In genomic region chr7:711967-712600, GRCh38 we compare ENCODE assay signal across 9 cellular contexts. TPM values are rescaled to one million over a fixed set of nuclear protein-coding genes. Genes with fewer than 3 reads are reported as not detected.
DNase-seq lines count a peak whose midpoint lies in the region; ATAC-seq and TF ChIP-seq lines count a peak whose summit lies in the region.
"Had no signal": no experiment of that assay in that cellular context is flagged by ENCODE, and none has a peak within 500 bp of the region (broad histone marks: within the 10 kb centered on the region; RNA-seq: fewer than 3 reads in every experiment).

No MANE protein-coding gene starts in this region.

- TF ChIP-seq CTCF in GM23338 (conservative IDR thresholded peaks at IDR 0.05; ENCODE audit: low read depth in 2 of 2) (no peak), hepatocyte (IDR thresholded peaks at IDR 0.05; ENCODE audit: poor library complexity) (no peak), HFFc6 (IDR thresholded peaks at IDR 0.05) (no peak)

- H3K27ac Mint-ChIP-seq in GM23338: no peak overlapping the region
- no peak overlapping the region for H3K27ac Mint-ChIP-seq in HFFc6

- no CpG with 5 or more reads among the region's 80 CpGs for WGBS in hepatocyte (ENCODE audit: low lambda C conversion rate, missing lambda C conversion rate)

- H2AFZ ChIP-seq in GM23338: no peak overlapping the region
- H2AFZ ChIP-seq in hepatocyte: peak overlapping the region; percentile 45

- peak overlapping the region; percentile 39; the same call in 1 of the 3 replicates for H3K4me3 Mint-ChIP-seq in GM23338
- H3K4me3 Mint-ChIP-seq in activated T-cell treated with anti-CD3 and anti-CD28 coated beads, Interleukin-2, amount 50 U/mL, for 4 hours: no peak overlapping the region
- H3K4me3 Mint-ChIP-seq in HFFc6: no peak overlapping the region

- H3K9me2 ChIP-seq in GM23338 (ENCODE audit: insufficient read depth): no peaks in the 10 kb centered on the region
- H3K9me2 ChIP-seq in hepatocyte (replicated peaks; ENCODE audit: insufficient read depth): no peaks in the 10 kb centered on the region

- H3F3A ChIP-seq in GM23338 (replicated peaks; ENCODE audit: low read depth): no peaks in the 10 kb centered on the region

- DNase-seq in GM23338 (ENCODE audit: low spot score) (peak; percentile 45), hepatocyte (ENCODE audit: low spot score) (peak; percentile 54), skeletal muscle cell (ENCODE audit: low read depth) (no peak), HAP-1 (ENCODE audit: low spot score in 2 of 2) (no peak), HuH-7.5 (ENCODE audit: low spot score) (no peak), HFFc6 (no peak)
- DNase-seq in activated T-cell treated with anti-CD3 and anti-CD28 coated beads, Interleukin-2, amount 50 U/mL, for 4 hours: no peak
- DNase-seq: activated CD4-positive, CD25-positive, alpha-beta regulatory T cell treated with anti-CD3 and anti-CD28 coated beads, Interleukin-2, amount 50 U/mL, for 72 hours had no signal

- H4K20me1 ChIP-seq in GM23338 (replicated peaks; ENCODE audit: insufficient read depth) (peaks cover 5% of the 10 kb centered on the region), hepatocyte (ENCODE audit: insufficient read depth, poor library complexity, severe bottlenecking) (no peaks in the 10 kb centered on the region)

- in situ Hi-C loops in HAP-1 (cut with MboI; ENCODE audit: low sequenced_read_pairs): no loop called here

- H3K4me3 ChIP-seq in GM23338 (peak overlapping the region; percentile 57), hepatocyte (peak overlapping the region; percentile 33), skeletal muscle cell (ENCODE audit: low read depth, low read length) (peak overlapping the region; percentile 48), HAP-1 (no peak overlapping the region)

- peaks cover 48% of the 10 kb centered on the region for H3K79me2 ChIP-seq in GM23338 (replicated peaks; ENCODE audit: insufficient read depth)
- H3K79me2 ChIP-seq in hepatocyte: peaks cover 4% of the 10 kb centered on the region

- H3K27me3 Mint-ChIP-seq in GM23338 (ENCODE audit: insufficient read depth, low read depth, poor library complexity) (peaks cover 9% of the 10 kb centered on the region), HFFc6 (ENCODE audit: insufficient read depth) (peaks cover 6% of the 10 kb centered on the region)
- no peaks in the 10 kb centered on the region for H3K27me3 Mint-ChIP-seq in activated T-cell treated with anti-CD3 and anti-CD28 coated beads, Interleukin-2, amount 50 U/mL, for 4 hours (ENCODE audit: low read depth)

- H3K36me3 ChIP-seq in GM23338 (ENCODE audit: insufficient read depth) (no peaks in the 10 kb centered on the region), hepatocyte (replicated peaks; ENCODE audit: insufficient read depth, low read depth) (no peaks in the 10 kb centered on the region), HAP-1 (replicated peaks) (no peaks in the 10 kb centered on the region)

- H3K4me1 ChIP-seq in GM23338 (ENCODE audit: insufficient read depth) (peaks cover 3% of the 10 kb centered on the region; the same call in 1 of the 2 replicates), hepatocyte (ENCODE audit: insufficient read depth) (no peaks in the 10 kb centered on the region), HAP-1 (no peaks in the 10 kb centered on the region)

- H3K9me3 ChIP-seq in hepatocyte (ENCODE audit: low read depth) (no peaks in the 10 kb centered on the region), HAP-1 (no peaks in the 10 kb centered on the region)

- no peak overlapping the region for H3K27ac ChIP-seq in GM23338 (ENCODE audit: low read depth)
- no peak overlapping the region for H3K27ac ChIP-seq in hepatocyte

- H3K9me3 Mint-ChIP-seq in GM23338: no peaks in the 10 kb centered on the region; the same call in none of the 3 replicates
- H3K9me3 Mint-ChIP-seq in activated T-cell treated with anti-CD3 and anti-CD28 coated beads, Interleukin-2, amount 50 U/mL, for 4 hours: no peaks in the 10 kb centered on the region
- H3K9me3 Mint-ChIP-seq in HFFc6: peaks cover 4% of the 10 kb centered on the region

- H3K36me3 Mint-ChIP-seq in GM23338 (ENCODE audit: low read depth) (peaks cover 44% of the 10 kb centered on the region), HFFc6 (ENCODE audit: low read depth) (peaks cover 4% of the 10 kb centered on the region; the same call in 1 of the 2 replicates)
- H3K36me3 Mint-ChIP-seq in activated T-cell treated with anti-CD3 and anti-CD28 coated beads, Interleukin-2, amount 50 U/mL, for 4 hours (ENCODE audit: insufficient read depth): peaks cover 13% of the 10 kb centered on the region

- ATAC-seq in GM23338: peak; percentile 10
- ATAC-seq in activated T-cell treated with anti-CD3 and anti-CD28 coated beads, Interleukin-2, amount 50 U/mL, for 4 hours: peak; percentile 72 to 81
- no peak for ATAC-seq in HG03175 (IDR thresholded peaks at IDR 0.05; ENCODE audit: unreplicated experiment)

- peak overlapping the region; percentile 77 for H3K4me2 ChIP-seq in GM23338
- peak overlapping the region; percentile 86 for H3K4me2 ChIP-seq in hepatocyte

- H3K27me3 ChIP-seq in GM23338 (ENCODE audit: insufficient read depth) (no peaks in the 10 kb centered on the region), hepatocyte (no peaks in the 10 kb centered on the region), HAP-1 (ENCODE audit: low read depth) (no peaks in the 10 kb centered on the region)

- H3K4me1 Mint-ChIP-seq in GM23338 (peaks cover 27% of the 10 kb centered on the region), HFFc6 (ENCODE audit: low read depth) (no peaks in the 10 kb centered on the region)
- peaks cover 14% of the 10 kb centered on the region for H3K4me1 Mint-ChIP-seq in activated T-cell treated with anti-CD3 and anti-CD28 coated beads, Interleukin-2, amount 50 U/mL, for 4 hours (ENCODE audit: low read depth)

TF ChIP-seq in GM23338, 12 proteins besides CTCF, POLR2A, EP300 and RAD21 (continues in another document):
- TF ChIP-seq JUNB (IDR thresholded peaks at IDR 0.05; ENCODE audit: unreplicated experiment) (no peak), REST (IDR thresholded peaks at IDR 0.05; ENCODE audit: unreplicated experiment) (no peak), STAT1 (IDR thresholded peaks at IDR 0.05; ENCODE audit: unreplicated experiment) (no peak), POLR2AphosphoS5 (IDR thresholded peaks at IDR 0.05; ENCODE audit: low read depth) (no peak), ZNF331 (CRISPR knock-in tag; IDR thresholded peaks at IDR 0.05; ENCODE audit: low read depth) (no peak), EZH2 (IDR thresholded peaks at IDR 0.05; ENCODE audit: low read depth, unreplicated experiment) (no peak)

RNA-seq across cellular contexts. Expression of gene DNAAF5, which starts 14.4 kb away (rescaled TPM):
- total RNA-seq in GM23338 (2014; rRNA removed; shearing (Covaris generic)): 74.0 and 86.7 TPM in 2 replicates
- polyA plus RNA-seq in GM23338 (2016; fragmentation: Nextera tagmentation; extraction: Ambion mirVana) (20.4 and 20.9 TPM in 2 replicates), hepatocyte (18.7 and 19.0 TPM in 2 replicates)
- 10 to 100 TPM; 52.3 to 69.3 (median 52.3) TPM for total RNA-seq in activated T-cell treated with anti-CD3 and anti-CD28 coated beads, Interleukin-2, amount 50 U/mL, for 4 hours
- 14.2 and 23.5 TPM in 2 replicates for total RNA-seq in hepatocyte
- 10 to 100 TPM; 25.4 to 33.0 (median 27.5) TPM for total RNA-seq in HFFc6 (2021; fragmentation: NEBNext Ultra II Directional; extraction: Animal tissue kit (Norgen Biotek cat#: 25700))

RNA-seq across cellular contexts. Expression of gene PRKAR1B, which starts 15.0 kb away (rescaled TPM):
- 34.7 and 36.7 TPM in 2 replicates for total RNA-seq in GM23338 (2014; rRNA removed; shearing (Covaris generic))
- polyA plus RNA-seq in GM23338 (2016; fragmentation: Nextera tagmentation; extraction: Ambion mirVana) (30.6 and 35.7 TPM in 2 replicates), hepatocyte (27.4 and 28.7 TPM in 2 replicates)
- 10 to 100 TPM; 38.8 to 58.6 (median 49.9) TPM for total RNA-seq in activated T-cell treated with anti-CD3 and anti-CD28 coated beads, Interleukin-2, amount 50 U/mL, for 4 hours
- 16.6 and 23.4 TPM in 2 replicates for total RNA-seq in hepatocyte
- 10 to 100 TPM; 15.5 to 22.7 (median 17.1) TPM for total RNA-seq in HFFc6 (2021; fragmentation: NEBNext Ultra II Directional; extraction: Animal tissue kit (Norgen Biotek cat#: 25700))

Comparison
In these comparisons a context has a peak if more than half of its experiments do, and no peak if none do; other contexts are left out.
1. DNase-seq: peak in GM23338 (single experiment) and hepatocyte (single experiment); none in activated T-cell treated with anti-CD3 and anti-CD28 coated beads, Interleukin-2, amount 50 U/mL, for 4 hours (single experiment), skeletal muscle cell (single experiment), HAP-1 (0 of 2), HuH-7.5 (single experiment) and HFFc6 (single experiment).